Comparison of ENCODE assay signal across 31 cellular contexts in the genomic region with DNA sequence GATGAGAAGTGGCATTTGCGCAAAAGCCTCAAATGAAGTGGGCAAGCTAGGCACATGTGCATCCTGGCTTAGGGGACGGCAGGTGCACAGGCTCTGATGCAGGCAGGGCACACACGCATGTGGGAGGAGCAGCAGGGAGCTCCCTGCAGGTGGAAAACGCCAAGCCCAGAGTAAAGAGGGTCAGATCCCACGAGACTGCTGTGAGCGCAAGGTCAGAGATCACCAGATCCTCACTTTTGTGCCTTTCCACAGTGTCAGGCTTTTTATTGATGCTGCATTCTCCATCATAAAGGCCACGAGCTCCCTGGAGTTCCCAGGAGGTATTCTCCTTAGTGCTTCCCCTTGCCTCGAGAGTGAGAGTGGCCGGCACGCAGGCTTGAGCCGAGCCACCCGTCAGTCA.
"Had no signal": no experiment of that assay in that cellular context is flagged by ENCODE, and none has a peak within 500 bp of the region (broad histone marks: within the 10 kb centered on the region; RNA-seq: fewer than 3 reads in every experiment).

No MANE protein-coding gene starts in this region.

- H3K9me3 Mint-ChIP-seq: activated CD4-positive, alpha-beta memory T cell treated with anti-CD3 and anti-CD28 coated beads for 36 hours; activated CD4-positive, alpha-beta T cell treated with anti-CD3 and anti-CD28 coated beads, Interleukin-2, amount 10 ng/mL, durations not matched to agents 24 days and 14 days; activated naive CD4-positive, alpha-beta T cell treated with anti-CD3 and anti-CD28 coated beads, Interleukin-2, amount 10 ng/mL, durations not matched to agents 7 days and 5 days; activated naive CD4-positive, alpha-beta T cell treated with anti-CD3 and anti-CD28 coated beads, Interleukin-2, amount 50 U/mL, for 72 hours; activated naive CD8-positive, alpha-beta T cell treated with anti-CD3 and anti-CD28 coated beads, Interleukin-2, amount 10 ng/mL, durations not matched to agents 7 days and 5 days; activated T-helper 1 cell treated with anti-CD3 and anti-CD28 coated beads, Interleukin-12 subunit alpha, Interleukin-12 subunit beta, Interleukin-2, Interleukin-4 antibody, amounts not matched to agents 30 ng/mL and 10 ng/mL and 1 ng/mL, durations not matched to agents 14 hours and 24 hours and 36 hours; activated T-helper 2 cell treated with anti-CD3 and anti-CD28 coated beads, Interferon-gamma antibody, Interleukin-2, Interleukin-4, amounts not matched to agents 10 μg/mL and 5 μg/mL and 100 μg/mL, durations not matched to agents 14 hours and 24 hours and 36 hours; brain; endodermal cell had no signal

- DNase-seq: activated CD4-positive, alpha-beta memory T cell treated with anti-CD3 and anti-CD28 coated beads for 36 hours; activated CD4-positive, alpha-beta T cell treated with anti-CD3 and anti-CD28 coated beads for 36 hours; activated CD4-positive, alpha-beta T cell treated with anti-CD3 and anti-CD28 coated beads, Interleukin-2, amount 10 ng/mL, durations not matched to agents 24 days and 14 days; activated CD4-positive, CD25-positive, alpha-beta regulatory T cell; activated CD4-positive, CD25-positive, alpha-beta regulatory T cell treated with anti-CD3 and anti-CD28 coated beads, Interleukin-2, amount 50 U/mL, for 72 hours; activated CD8-positive, alpha-beta memory T cell treated with anti-CD3 and anti-CD28 coated beads, Interleukin-2, amount 10 ng/mL, durations not matched to agents 7 days and 5 days; activated CD8-positive, alpha-beta memory T cell treated with anti-CD3 and anti-CD28 coated beads, Interleukin-2, amount 50 U/mL, for 4 hours; activated CD8-positive, alpha-beta T cell treated with anti-CD3 and anti-CD28 coated beads, Interleukin-2, amount 10 ng/mL, durations not matched to agents 7 days and 5 days; activated effector memory CD4-positive, alpha-beta T cell treated with anti-CD3 and anti-CD28 coated beads, Interleukin-2, amount 50 U/mL, for 16 hours; activated naive CD4-positive, alpha-beta T cell; activated naive CD4-positive, alpha-beta T cell treated with anti-CD3 and anti-CD28 coated beads, Interleukin-2, amount 10 ng/mL, durations not matched to agents 7 days and 5 days; activated naive CD8-positive, alpha-beta T cell treated with anti-CD3 and anti-CD28 coated beads, Interleukin-2, amount 10 ng/mL, durations not matched to agents 7 days and 5 days; activated T-cell treated with anti-CD3 and anti-CD28 coated beads, Interleukin-2, amount 50 U/mL, for 1 hour; activated T-cell treated with anti-CD3 and anti-CD28 coated beads, Interleukin-2, amount 50 U/mL, for 48 hours; central memory CD4-positive, alpha-beta T cell; cerebellar nuclear complex; colonic mucosa; effector memory CD4-positive, alpha-beta T cell; endodermal cell; foreskin keratinocyte; gastrocnemius medialis; heart right ventricle; T-helper 2 cell had no signal

- H3K4me1 ChIP-seq: ascending aorta, breast epithelium, colonic mucosa, foreskin keratinocyte, gastrocnemius medialis, heart right ventricle had no signal

- H3K36me3 Mint-ChIP-seq: activated CD4-positive, alpha-beta memory T cell treated with anti-CD3 and anti-CD28 coated beads for 36 hours; activated CD8-positive, alpha-beta memory T cell treated with anti-CD3 and anti-CD28 coated beads, Interleukin-2, amount 10 ng/mL, durations not matched to agents 7 days and 5 days; activated naive CD4-positive, alpha-beta T cell treated with anti-CD3 and anti-CD28 coated beads, Interleukin-2, amount 10 ng/mL, durations not matched to agents 7 days and 5 days; activated naive CD4-positive, alpha-beta T cell treated with anti-CD3 and anti-CD28 coated beads, Interleukin-2, amount 50 U/mL, for 72 hours; activated naive CD8-positive, alpha-beta T cell treated with anti-CD3 and anti-CD28 coated beads, Interleukin-2, amount 10 ng/mL, durations not matched to agents 7 days and 5 days; brain had no signal

- H3K27me3 Mint-ChIP-seq: activated CD4-positive, alpha-beta memory T cell treated with anti-CD3 and anti-CD28 coated beads for 36 hours; activated CD4-positive, alpha-beta T cell treated with anti-CD3 and anti-CD28 coated beads for 36 hours; activated CD4-positive, alpha-beta T cell treated with anti-CD3 and anti-CD28 coated beads, Interleukin-2, amount 10 ng/mL, durations not matched to agents 24 days and 14 days; activated CD8-positive, alpha-beta memory T cell treated with anti-CD3 and anti-CD28 coated beads, Interleukin-2, amount 10 ng/mL, durations not matched to agents 7 days and 5 days; activated naive CD4-positive, alpha-beta T cell treated with anti-CD3 and anti-CD28 coated beads, Interleukin-2, amount 10 ng/mL, durations not matched to agents 7 days and 5 days; activated naive CD8-positive, alpha-beta T cell treated with anti-CD3 and anti-CD28 coated beads, Interleukin-2, amount 10 ng/mL, durations not matched to agents 7 days and 5 days had no signal

- H3K4me3 ChIP-seq: ascending aorta, breast epithelium, cardiac muscle cell, colonic mucosa, gastrocnemius medialis, heart right ventricle had no signal

- H3K4me3 Mint-ChIP-seq: activated CD4-positive, alpha-beta memory T cell treated with anti-CD3 and anti-CD28 coated beads for 36 hours; activated CD4-positive, alpha-beta T cell treated with anti-CD3 and anti-CD28 coated beads for 36 hours; activated CD4-positive, alpha-beta T cell treated with anti-CD3 and anti-CD28 coated beads, Interleukin-2, amount 10 ng/mL, durations not matched to agents 24 days and 14 days; activated CD8-positive, alpha-beta memory T cell treated with anti-CD3 and anti-CD28 coated beads, Interleukin-2, amount 10 ng/mL, durations not matched to agents 7 days and 5 days; activated CD8-positive, alpha-beta T cell treated with anti-CD3 and anti-CD28 coated beads, Interleukin-2, amount 10 ng/mL, durations not matched to agents 7 days and 5 days; activated naive CD4-positive, alpha-beta T cell treated with anti-CD3 and anti-CD28 coated beads, Interleukin-2, amount 10 ng/mL, durations not matched to agents 7 days and 5 days; activated naive CD8-positive, alpha-beta T cell treated with anti-CD3 and anti-CD28 coated beads, Interleukin-2, amount 10 ng/mL, durations not matched to agents 7 days and 5 days; activated T-helper 1 cell treated with anti-CD3 and anti-CD28 coated beads, Interleukin-12 subunit alpha, Interleukin-12 subunit beta, Interleukin-2, Interleukin-4 antibody, amounts not matched to agents 30 ng/mL and 10 ng/mL and 1 ng/mL, durations not matched to agents 14 hours and 24 hours and 36 hours; brain; endodermal cell had no signal

- H3K27ac Mint-ChIP-seq: activated CD4-positive, alpha-beta memory T cell treated with anti-CD3 and anti-CD28 coated beads for 36 hours; activated CD4-positive, alpha-beta T cell treated with anti-CD3 and anti-CD28 coated beads for 36 hours; activated CD4-positive, alpha-beta T cell treated with anti-CD3 and anti-CD28 coated beads, Interleukin-2, amount 10 ng/mL, durations not matched to agents 24 days and 14 days; activated CD8-positive, alpha-beta memory T cell treated with anti-CD3 and anti-CD28 coated beads, Interleukin-2, amount 10 ng/mL, durations not matched to agents 7 days and 5 days; activated CD8-positive, alpha-beta T cell treated with anti-CD3 and anti-CD28 coated beads, Interleukin-2, amount 10 ng/mL, durations not matched to agents 7 days and 5 days; activated naive CD4-positive, alpha-beta T cell treated with anti-CD3 and anti-CD28 coated beads, Interleukin-2, amount 10 ng/mL, durations not matched to agents 7 days and 5 days; activated naive CD4-positive, alpha-beta T cell treated with anti-CD3 and anti-CD28 coated beads, Interleukin-2, amount 50 U/mL, for 72 hours; activated naive CD8-positive, alpha-beta T cell treated with anti-CD3 and anti-CD28 coated beads, Interleukin-2, amount 10 ng/mL, durations not matched to agents 7 days and 5 days; activated T-helper 1 cell treated with anti-CD3 and anti-CD28 coated beads, Interleukin-12 subunit alpha, Interleukin-12 subunit beta, Interleukin-2, Interleukin-4 antibody, amounts not matched to agents 30 ng/mL and 10 ng/mL and 1 ng/mL, durations not matched to agents 14 hours and 24 hours and 36 hours; activated T-helper 2 cell treated with anti-CD3 and anti-CD28 coated beads, Interferon-gamma antibody, Interleukin-2, Interleukin-4, amounts not matched to agents 10 μg/mL and 5 μg/mL and 100 μg/mL, durations not matched to agents 14 hours and 24 hours and 36 hours; brain; endodermal cell had no signal

- H3K9me3 ChIP-seq: ascending aorta, breast epithelium, colonic mucosa, gastrocnemius medialis, heart right ventricle had no signal

- H3K4me1 Mint-ChIP-seq: activated CD4-positive, alpha-beta T cell treated with anti-CD3 and anti-CD28 coated beads for 36 hours; activated CD4-positive, alpha-beta T cell treated with anti-CD3 and anti-CD28 coated beads, Interleukin-2, amount 10 ng/mL, durations not matched to agents 24 days and 14 days; activated CD8-positive, alpha-beta memory T cell treated with anti-CD3 and anti-CD28 coated beads, Interleukin-2, amount 10 ng/mL, durations not matched to agents 7 days and 5 days; activated naive CD4-positive, alpha-beta T cell treated with anti-CD3 and anti-CD28 coated beads, Interleukin-2, amount 10 ng/mL, durations not matched to agents 7 days and 5 days; activated naive CD8-positive, alpha-beta T cell treated with anti-CD3 and anti-CD28 coated beads, Interleukin-2, amount 10 ng/mL, durations not matched to agents 7 days and 5 days; endodermal cell had no signal

- H3K27me3 ChIP-seq: ascending aorta, cardiac muscle cell, colonic mucosa, foreskin keratinocyte, gastrocnemius medialis, heart right ventricle had no signal

- ATAC-seq: activated CD4-positive, alpha-beta T cell treated with anti-CD3 and anti-CD28 coated beads for 36 hours; activated CD8-positive, alpha-beta memory T cell treated with anti-CD3 and anti-CD28 coated beads, Interleukin-2, amount 10 ng/mL, durations not matched to agents 7 days and 5 days; activated CD8-positive, alpha-beta T cell treated with anti-CD3 and anti-CD28 coated beads, Interleukin-2, amount 10 ng/mL, durations not matched to agents 7 days and 5 days; activated naive CD4-positive, alpha-beta T cell treated with anti-CD3 and anti-CD28 coated beads, Interleukin-2, amount 50 U/mL, for 72 hours; esophagus mucosa; foreskin keratinocyte; gastrocnemius medialis; heart right ventricle had no signal

- H3K27ac ChIP-seq: ascending aorta, breast epithelium, cardiac muscle cell, colonic mucosa, foreskin keratinocyte, gastrocnemius medialis, heart right ventricle had no signal

- H3K36me3 ChIP-seq: ascending aorta, breast epithelium, cardiac muscle cell, colonic mucosa, gastrocnemius medialis, heart right ventricle had no signal
